Comparison of ENCODE assay signal across 17 cellular contexts in genomic region chr16:78791011-78791410, GRCh38.
DNase-seq lines count a peak whose midpoint lies in the region; ATAC-seq and TF ChIP-seq lines count a peak whose summit lies in the region.
"Had no signal": no experiment of that assay in that cellular context is flagged by ENCODE, and none has a peak within 500 bp of the region (broad histone marks: within the 10 kb centered on the region; RNA-seq: fewer than 3 reads in every experiment).

No MANE protein-coding gene starts in this region.

- no peak for ATAC-seq in stimulated activated naive CD8-positive, alpha-beta T cell treated with anti-CD3 and anti-CD28 coated beads, Interleukin-15, amount 100 ng/mL, for 72 hours
- ATAC-seq in stimulated activated naive CD8-positive, alpha-beta T cell treated with anti-CD3 and anti-CD28 coated beads, Interleukin-15, Interleukin-2, amounts not matched to agents 100 U/mL and 50 U/mL, for 24 hours: no peak
- ATAC-seq: Panc1, Right ventricle myocardium inferior had no signal

- peaks cover 30% of the 10 kb centered on the region for H3K4me1 Mint-ChIP-seq in activated CD4-positive, alpha-beta T cell treated with anti-CD3 and anti-CD28 coated beads, Interleukin-2, amount 10 ng/mL, durations not matched to agents 24 days and 14 days
- peaks cover 10% of the 10 kb centered on the region for H3K4me1 Mint-ChIP-seq in stimulated activated naive CD8-positive, alpha-beta T cell treated with anti-CD3 and anti-CD28 coated beads, Interleukin-15, amount 100 ng/mL, for 72 hours
- peaks cover 5% of the 10 kb centered on the region for H3K4me1 Mint-ChIP-seq in endodermal cell

- peaks cover 12% of the 10 kb centered on the region for H3K9me3 Mint-ChIP-seq in activated CD4-positive, alpha-beta T cell treated with anti-CD3 and anti-CD28 coated beads, Interleukin-2, amount 10 ng/mL, durations not matched to agents 24 days and 14 days
- no peaks in the 10 kb centered on the region for H3K9me3 Mint-ChIP-seq in stimulated activated naive CD8-positive, alpha-beta T cell treated with anti-CD3 and anti-CD28 coated beads, Interleukin-15, amount 100 ng/mL, for 72 hours
- H3K9me3 Mint-ChIP-seq in endodermal cell: no peaks in the 10 kb centered on the region

- H3K4me3 ChIP-seq in endodermal cell (ENCODE audit: low read length): no peak overlapping the region
- H3K4me3 ChIP-seq: BLaER1 treated with 17β-estradiol and CSF1 and Interleukin-3, amounts not matched to agents 10 nM and 100 nM; MG63 had no signal

- no peak for DNase-seq in activated CD4-positive, alpha-beta T cell treated with anti-CD3 and anti-CD28 coated beads, Interleukin-2, amount 10 ng/mL, durations not matched to agents 24 days and 14 days
- DNase-seq in activated CD4-positive, alpha-beta T cell treated with anti-CD3 and anti-CD28 coated beads for 4 hours: no peak
- no peak for DNase-seq in stimulated activated naive CD8-positive, alpha-beta T cell treated with anti-CD3 and anti-CD28 coated beads, Interleukin-15, amount 100 ng/mL, for 72 hours
- DNase-seq in stimulated activated naive CD8-positive, alpha-beta T cell treated with anti-CD3 and anti-CD28 coated beads, Interleukin-15, Interleukin-2, amounts not matched to agents 100 U/mL and 50 U/mL, for 24 hours: no peak
- DNase-seq in endodermal cell (no peak), SHP77 (lab: John Stamatoyannopoulos, UW) (no peak), T1000 (lab: John Stamatoyannopoulos, UW) (no peak)
- no peak for DNase-seq in stimulated activated CD4-positive, alpha-beta T cell treated with anti-CD3 and anti-CD28 coated beads, Interleukin-1b, Interleukin-23, amount 100 ng/mL, for 48 hours
- DNase-seq: DMS 273 treated with DMSO at 0.1 percent for 48 hours, NCI-H1105, NCI-H1694 treated with DMSO at 0.1 percent for 48 hours, NCI-H446 treated with DMSO at 0.1 percent for 48 hours, NCI-H748 treated with DMSO at 0.1 percent for 48 hours had no signal

- H3K27ac Mint-ChIP-seq in activated CD4-positive, alpha-beta T cell treated with anti-CD3 and anti-CD28 coated beads, Interleukin-2, amount 10 ng/mL, durations not matched to agents 24 days and 14 days: peak overlapping the region; percentile 81
- peak overlapping the region; percentile 69 to 74 for H3K27ac Mint-ChIP-seq in stimulated activated naive CD8-positive, alpha-beta T cell treated with anti-CD3 and anti-CD28 coated beads, Interleukin-15, amount 100 ng/mL, for 72 hours
- peak overlapping the region; percentile 31 for H3K27ac Mint-ChIP-seq in endodermal cell

- TF ChIP-seq CTCF in endodermal cell (conservative IDR thresholded peaks at IDR 0.05): no peak

- H3K36me3 ChIP-seq in endodermal cell (ENCODE audit: control insufficient read depth, insufficient read depth, low read length): no peaks in the 10 kb centered on the region
- H3K36me3 ChIP-seq: BLaER1 treated with 17β-estradiol and CSF1 and Interleukin-3, amounts not matched to agents 10 nM and 100 nM; MG63 had no signal

- no peaks in the 10 kb centered on the region for H3K36me3 Mint-ChIP-seq in activated CD4-positive, alpha-beta T cell treated with anti-CD3 and anti-CD28 coated beads, Interleukin-2, amount 10 ng/mL, durations not matched to agents 24 days and 14 days (ENCODE audit: low read depth)
- H3K36me3 Mint-ChIP-seq in endodermal cell (ENCODE audit: low read depth): no peaks in the 10 kb centered on the region

- no peaks in the 10 kb centered on the region for H3K27me3 Mint-ChIP-seq in activated CD4-positive, alpha-beta T cell treated with anti-CD3 and anti-CD28 coated beads, Interleukin-2, amount 10 ng/mL, durations not matched to agents 24 days and 14 days
- H3K27me3 Mint-ChIP-seq in stimulated activated naive CD8-positive, alpha-beta T cell treated with anti-CD3 and anti-CD28 coated beads, Interleukin-15, amount 100 ng/mL, for 72 hours: no peaks in the 10 kb centered on the region
- H3K27me3 Mint-ChIP-seq in endodermal cell (ENCODE audit: insufficient read depth): peaks cover 6% of the 10 kb centered on the region

- WGBS in endodermal cell (ENCODE audit: insufficient coverage in 1 of 2, insufficient read length in 1 of 2), 2 experiments: 83 to 92% methylated on average over 2 to 8 of the region's 8 CpGs

- H3K27ac ChIP-seq in endodermal cell (ENCODE audit: low read depth, low read length): no peak overlapping the region
- H3K27ac ChIP-seq: BLaER1 treated with 17β-estradiol and CSF1 and Interleukin-3, amounts not matched to agents 10 nM and 100 nM had no signal

- H3K9ac ChIP-seq in endodermal cell (ENCODE audit: extremely low read depth, low read length, poor library complexity, severe bottlenecking): no peak overlapping the region
- H3K9ac ChIP-seq: BLaER1 treated with 17β-estradiol and CSF1 and Interleukin-3, amounts not matched to agents 10 nM and 100 nM had no signal

- H3K4me3 Mint-ChIP-seq in activated CD4-positive, alpha-beta T cell treated with anti-CD3 and anti-CD28 coated beads, Interleukin-2, amount 10 ng/mL, durations not matched to agents 24 days and 14 days: no peak overlapping the region
- H3K4me3 Mint-ChIP-seq in stimulated activated naive CD8-positive, alpha-beta T cell treated with anti-CD3 and anti-CD28 coated beads, Interleukin-15, amount 100 ng/mL, for 72 hours: no peak overlapping the region
- H3K4me3 Mint-ChIP-seq in endodermal cell: no peak overlapping the region

- intact Hi-C loops in activated CD4-positive, alpha-beta T cell treated with anti-CD3 and anti-CD28 coated beads, Interleukin-2, amount 10 ng/mL, durations not matched to agents 24 days and 14 days (cut with micrococcal nuclease): no loop called here

- no peaks in the 10 kb centered on the region for H3K9me3 ChIP-seq in endodermal cell (ENCODE audit: control insufficient read depth, low read length)
- H3K9me3 ChIP-seq: BLaER1 treated with 17β-estradiol and CSF1 and Interleukin-3, amounts not matched to agents 10 nM and 100 nM; MG63 had no signal

- H3K4me1 ChIP-seq in endodermal cell (ENCODE audit: control insufficient read depth, insufficient read depth, low read length): no peaks in the 10 kb centered on the region
- H3K4me1 ChIP-seq: BLaER1 treated with 17β-estradiol and CSF1 and Interleukin-3, amounts not matched to agents 10 nM and 100 nM had no signal

- H3K27me3 ChIP-seq in endodermal cell (ENCODE audit: control insufficient read depth, insufficient read depth, low read length, poor library complexity, severe bottlenecking): no peaks in the 10 kb centered on the region
- H3K27me3 ChIP-seq: BLaER1 treated with 17β-estradiol and CSF1 and Interleukin-3, amounts not matched to agents 10 nM and 100 nM; MG63 had no signal

Comparison
In these comparisons a context has a peak if more than half of its experiments do, and no peak if none do; other contexts are left out.
1. H3K27ac Mint-ChIP-seq: peak in every context shown above with its lines; median percentile 81 in activated CD4-positive, alpha-beta T cell treated with anti-CD3 and anti-CD28 coated beads, Interleukin-2, amount 10 ng/mL, durations not matched to agents 24 days and 14 days; 72 in stimulated activated naive CD8-positive, alpha-beta T cell treated with anti-CD3 and anti-CD28 coated beads, Interleukin-15, amount 100 ng/mL, for 72 hours; 31 in endodermal cell.